In genomic region chr17:44132275-44132821, GRCh38 we compare ENCODE assay signal across 23 cellular contexts. TPM values are rescaled to one million over a fixed set of nuclear protein-coding genes. Genes with fewer than 3 reads are reported as not detected.
DNase-seq lines count a peak whose midpoint lies in the region; ATAC-seq and TF ChIP-seq lines count a peak whose summit lies in the region.
"Had no signal": no experiment of that assay in that cellular context is flagged by ENCODE, and none has a peak within 500 bp of the region (broad histone marks: within the 10 kb centered on the region; RNA-seq: fewer than 3 reads in every experiment).

No MANE protein-coding gene starts in this region.

- H3K27ac Mint-ChIP-seq in activated T-cell treated with anti-CD3 and anti-CD28 coated beads, Interleukin-2, amount 50 U/mL, for 72 hours, result no peak overlapping the region
- peak overlapping the region; percentile 50 for H3K27ac Mint-ChIP-seq in type B pancreatic cell
- H3K27ac Mint-ChIP-seq in CD4-positive, alpha-beta memory T cell, result peak overlapping the region in 2 of 7 donors; percentile 48 to 63
- H3K27ac Mint-ChIP-seq: activated CD4-positive, alpha-beta T cell treated with anti-CD3 and anti-CD28 coated beads for 36 hours had no signal

- H3K27me3 ChIP-seq in PC-3 (ENCODE audit: low read length) (no peaks in the 10 kb centered on the region), adrenal gland (no peaks in the 10 kb centered on the region)
- no peaks in the 10 kb centered on the region for H3K27me3 ChIP-seq in CD4-positive, alpha-beta memory T cell (ENCODE audit: insufficient read depth, low read length)
- H3K27me3 ChIP-seq: BLaER1 treated with 17β-estradiol and CSF1 and Interleukin-3, amounts not matched to agents 10 nM and 100 nM; right atrium auricular region; vagina had no signal

- H3K4me3 Mint-ChIP-seq in activated T-cell treated with anti-CD3 and anti-CD28 coated beads, Interleukin-2, amount 50 U/mL, for 72 hours, result peak overlapping the region in 1 of 2 donors; percentile 12
- H3K4me3 Mint-ChIP-seq in type B pancreatic cell, result no peak overlapping the region
- H3K4me3 Mint-ChIP-seq in CD4-positive, alpha-beta memory T cell, result no peak overlapping the region
- H3K4me3 Mint-ChIP-seq: activated CD4-positive, alpha-beta T cell treated with anti-CD3 and anti-CD28 coated beads for 36 hours; naive thymus-derived CD8-positive, alpha-beta T cell had no signal

- CTCF ChIA-PET in PC-3 (lab: Charles Lee), result interaction anchor here (0.6 kb wide), 1 partner anchor 90 kb away, joined by 3 read pairs; no protein-coding TSS in a partner anchor
- CTCF ChIA-PET in CD4-positive, alpha-beta memory T cell (lab: Charles Lee; ENCODE audit: partially characterized antibody), result interaction anchor here (1.4 kb wide), 1 partner anchor 9 kb away, joined by 3 read pairs; the partner anchor contains the start of gene HDAC5

- no peak overlapping the region for H3K4me3 ChIP-seq in PC-3 (ENCODE audit: low read length)
- no peak overlapping the region for H3K4me3 ChIP-seq in adrenal gland
- no peak overlapping the region for H3K4me3 ChIP-seq in CD4-positive, alpha-beta memory T cell (ENCODE audit: low read length in 2 of 2)
- H3K4me3 ChIP-seq: BLaER1 treated with 17β-estradiol and CSF1 and Interleukin-3, amounts not matched to agents 10 nM and 100 nM; right atrium auricular region; vagina had no signal

- no peaks in the 10 kb centered on the region for H3K79me2 ChIP-seq in PC-3 (ENCODE audit: low read length)

- no peaks in the 10 kb centered on the region for H3F3A ChIP-seq in PC-3 (ENCODE audit: low read length, unreplicated experiment)

- no peak overlapping the region for H2AFZ ChIP-seq in PC-3 (ENCODE audit: low read length)

- H3K36me3 ChIP-seq in PC-3 (ENCODE audit: low read depth, low read length) (no peaks in the 10 kb centered on the region), adrenal gland (replicated peaks in 1 of 2) (no peaks in the 10 kb centered on the region)
- no peaks in the 10 kb centered on the region for H3K36me3 ChIP-seq in CD4-positive, alpha-beta memory T cell (ENCODE audit: insufficient read depth, low read length)
- H3K36me3 ChIP-seq: BLaER1 treated with 17β-estradiol and CSF1 and Interleukin-3, amounts not matched to agents 10 nM and 100 nM; right atrium auricular region; vagina had no signal

- H3K9ac ChIP-seq in PC-3 (ENCODE audit: low read length), result no peak overlapping the region
- H3K9ac ChIP-seq: BLaER1 treated with 17β-estradiol and CSF1 and Interleukin-3, amounts not matched to agents 10 nM and 100 nM had no signal

- H3K9me3 Mint-ChIP-seq in activated T-cell treated with anti-CD3 and anti-CD28 coated beads, Interleukin-2, amount 50 U/mL, for 72 hours, result no peaks in the 10 kb centered on the region
- no peaks in the 10 kb centered on the region for H3K9me3 Mint-ChIP-seq in type B pancreatic cell
- no peaks in the 10 kb centered on the region for H3K9me3 Mint-ChIP-seq in CD4-positive, alpha-beta memory T cell
- H3K9me3 Mint-ChIP-seq: naive thymus-derived CD8-positive, alpha-beta T cell had no signal

- POLR2A ChIA-PET in PC-3 (lab: Charles Lee; ENCODE audit: unreplicated experiment), result no interaction called here
- POLR2A ChIA-PET in CD4-positive, alpha-beta memory T cell (lab: Charles Lee; ENCODE audit: partially characterized antibody), result interaction anchor here (0.6 kb wide), 1 partner anchor 54 kb away, joined by 4 read pairs; the partner anchor contains the start of gene TMUB2

- H3K9me3 ChIP-seq in PC-3 (ENCODE audit: low read length) (no peaks in the 10 kb centered on the region), adrenal gland (replicated peaks in 1 of 3) (no peaks in the 10 kb centered on the region)
- no peaks in the 10 kb centered on the region for H3K9me3 ChIP-seq in CD4-positive, alpha-beta memory T cell (ENCODE audit: control insufficient read depth in 1 of 2, low read length in 2 of 2)
- H3K9me3 ChIP-seq: BLaER1 treated with 17β-estradiol and CSF1 and Interleukin-3, amounts not matched to agents 10 nM and 100 nM; right atrium auricular region; vagina had no signal

- DNase-seq in activated T-cell treated with anti-CD3 and anti-CD28 coated beads, Interleukin-2, amount 50 U/mL, for 72 hours, result no peak
- DNase-seq in activated T-cell treated with anti-CD3 and anti-CD28 coated beads, Interleukin-2, amount 50 U/mL, for 48 hours, result no peak
- peak; percentile 43 for DNase-seq in PC-3
- DNase-seq in adrenal gland, result peak in 2 of 7 donors; percentile 33 to 65
- DNase-seq in type B pancreatic cell (ENCODE audit: extremely low spot score, unreplicated experiment), result no peak
- DNase-seq in activated gamma-delta T cell treated with Interleukin-2 at 50 U/mL for 16 hours, result no peak
- no peak for DNase-seq in CD4-positive, alpha-beta memory T cell
- DNase-seq in posterior vena cava (ENCODE audit: low spot score), result no peak
- DNase-seq: ACHN; activated CD4-positive, alpha-beta T cell treated with anti-CD3 and anti-CD28 coated beads for 36 hours; activated naive CD4-positive, alpha-beta T cell; GF-D8; left cardiac atrium; naive thymus-derived CD8-positive, alpha-beta T cell; NCI-H187 treated with DMSO at 0.1 percent for 48 hours; T-helper 9 cell had no signal

- BruUV-seq in PC-3 (replicated peaks; lab: Mats Ljungman, UMichigan), result no TSS peak

- H3K9me2 ChIP-seq in PC-3 (replicated peaks; ENCODE audit: low read length), result no peaks in the 10 kb centered on the region

- H3K27me3 Mint-ChIP-seq in activated T-cell treated with anti-CD3 and anti-CD28 coated beads, Interleukin-2, amount 50 U/mL, for 72 hours (ENCODE audit: low read depth), result no peaks in the 10 kb centered on the region
- H3K27me3 Mint-ChIP-seq in type B pancreatic cell, result no peaks in the 10 kb centered on the region
- no peaks in the 10 kb centered on the region for H3K27me3 Mint-ChIP-seq in CD4-positive, alpha-beta memory T cell
- H3K27me3 Mint-ChIP-seq: activated CD4-positive, alpha-beta T cell treated with anti-CD3 and anti-CD28 coated beads for 36 hours; naive thymus-derived CD8-positive, alpha-beta T cell had no signal

- H3K27ac ChIP-seq in PC-3 (ENCODE audit: low read length), result no peak overlapping the region
- peak overlapping the region in 4 of 5 donors; percentile 5 to 76 (median 31) for H3K27ac ChIP-seq in adrenal gland
- H3K27ac ChIP-seq in CD4-positive, alpha-beta memory T cell (ENCODE audit: low read depth, low read length), result no peak overlapping the region
- H3K27ac ChIP-seq: BLaER1 treated with 17β-estradiol and CSF1 and Interleukin-3, amounts not matched to agents 10 nM and 100 nM; right atrium auricular region; RWPE1; vagina had no signal

- peaks cover 14% of the 10 kb centered on the region for H3K4me1 Mint-ChIP-seq in activated T-cell treated with anti-CD3 and anti-CD28 coated beads, Interleukin-2, amount 50 U/mL, for 72 hours (ENCODE audit: low read depth)
- peaks cover 12% of the 10 kb centered on the region for H3K4me1 Mint-ChIP-seq in type B pancreatic cell (ENCODE audit: unreplicated experiment)
- H3K4me1 Mint-ChIP-seq in CD4-positive, alpha-beta memory T cell, result peaks cover 0 to under 1% (median 0%) of the 10 kb centered on the region in 4 donors
- H3K4me1 Mint-ChIP-seq: naive thymus-derived CD8-positive, alpha-beta T cell had no signal

- TF ChIP-seq POLR2A in adrenal gland (IDR thresholded peaks at IDR 0.05), result no peak

- H3K4me1 ChIP-seq in PC-3 (ENCODE audit: insufficient read depth, low read length) (peaks cover 11% of the 10 kb centered on the region), adrenal gland (replicated peaks in 1 of 2) (peaks cover 0 to 6% of the 10 kb centered on the region in 2 donors)
- H3K4me1 ChIP-seq in CD4-positive, alpha-beta memory T cell (ENCODE audit: insufficient read depth, low read length), result no peaks in the 10 kb centered on the region
- H3K4me1 ChIP-seq: right atrium auricular region had no signal

- H3K4me2 ChIP-seq in PC-3 (ENCODE audit: low read length), result peak overlapping the region; percentile 3; the same call in 1 of the 2 replicates
- H3K4me2 ChIP-seq: BLaER1 treated with 17β-estradiol and CSF1 and Interleukin-3, amounts not matched to agents 10 nM and 100 nM had no signal

- ATAC-seq in activated T-cell treated with anti-CD3 and anti-CD28 coated beads, Interleukin-2, amount 50 U/mL, for 72 hours (replicated peaks in 1 of 2), result peak; percentile 28 to 58
- ATAC-seq in PC-3, result peak; percentile 29
- ATAC-seq: activated CD4-positive, alpha-beta T cell treated with anti-CD3 and anti-CD28 coated beads for 36 hours; naive thymus-derived CD8-positive, alpha-beta T cell had no signal

- H3K36me3 Mint-ChIP-seq in activated T-cell treated with anti-CD3 and anti-CD28 coated beads, Interleukin-2, amount 50 U/mL, for 72 hours (ENCODE audit: insufficient read depth in 2 of 2), result no peaks in the 10 kb centered on the region
- no peaks in the 10 kb centered on the region for H3K36me3 Mint-ChIP-seq in type B pancreatic cell
- no peaks in the 10 kb centered on the region for H3K36me3 Mint-ChIP-seq in CD4-positive, alpha-beta memory T cell
- H3K36me3 Mint-ChIP-seq: naive thymus-derived CD8-positive, alpha-beta T cell had no signal

- TF ChIP-seq CTCF in PC-3 (conservative IDR thresholded peaks at IDR 0.05; ENCODE audit: low read depth, low read length) (no peak), adrenal gland (IDR thresholded peaks at IDR 0.05) (no peak), type B pancreatic cell (conservative IDR thresholded peaks at IDR 0.05) (no peak)

- no peaks in the 10 kb centered on the region for H4K20me1 ChIP-seq in PC-3 (ENCODE audit: low read length)
- H4K20me1 ChIP-seq: BLaER1 treated with 17β-estradiol and CSF1 and Interleukin-3, amounts not matched to agents 10 nM and 100 nM had no signal

- intact Hi-C loops in PC-3 (cut with micrococcal nuclease), result no loop called here
- intact Hi-C loops in adrenal gland (cut with DNase I), result no loop called here
- intact Hi-C loops in CD4-positive, alpha-beta memory T cell (cut with micrococcal nuclease), result no loop called here
- intact Hi-C loops in posterior vena cava (cut with DNase I), result no loop called here

RNA-seq across cellular contexts. Expression of gene HDAC5, which starts 8.9 kb away (rescaled TPM):
- 10 to 100 TPM; 34.7 to 37.8 TPM for total RNA-seq in activated T-cell treated with anti-CD3 and anti-CD28 coated beads, Interleukin-2, amount 50 U/mL, for 72 hours
- 39.1 and 47.1 TPM in 2 replicates for total RNA-seq in PC-3 (2014; rRNA removed)
- 100 to 1,000 TPM in 3 of 8 donors, 10 to 100 TPM in 5; 15.1 to 144 (median 73.0) TPM for total RNA-seq in adrenal gland
- polyA plus RNA-seq in adrenal gland, result 100 to 1,000 TPM in 1 of 3 donors, 10 to 100 TPM in 1, 1 to 10 TPM in 1; 4.8 to 102 (median 83.0) TPM
- 43.3 and 48.9 TPM in 2 replicates for total RNA-seq in type B pancreatic cell (ENCODE audit: low replicate concordance)
- 10 to 100 TPM; 71.4 to 74.2 TPM for total RNA-seq in CD4-positive, alpha-beta memory T cell
- polyA plus RNA-seq in CD4-positive, alpha-beta memory T cell, result 10 to 100 TPM; 12.8 to 34.2 TPM
- 10 to 100 TPM; 28.5 to 51.7 TPM for total RNA-seq in posterior vena cava

RNA-seq across cellular contexts. Expression of gene HROB, which starts 9.4 kb away (rescaled TPM):
- 10 to 100 TPM; 20.7 to 27.8 TPM for total RNA-seq in activated T-cell treated with anti-CD3 and anti-CD28 coated beads, Interleukin-2, amount 50 U/mL, for 72 hours
- total RNA-seq in PC-3 (2014; rRNA removed), result 13.5 and 14.3 TPM in 2 replicates
- total RNA-seq in adrenal gland, result 1 to 10 TPM in 2 of 8 donors, under 1 TPM in 5, not detected in 1; 0.49 to 2.6 (median 0.83) TPM
- polyA plus RNA-seq in adrenal gland, result 1 to 10 TPM in 2 of 3 donors, under 1 TPM in 1; 0.42 to 2.6 (median 1.5) TPM
- 5.4 and 10.6 TPM in 2 replicates for total RNA-seq in type B pancreatic cell (ENCODE audit: low replicate concordance)
- total RNA-seq in CD4-positive, alpha-beta memory T cell, result under 1 TPM; 0.36 to 0.64 TPM
- under 1 TPM; 0.25 to 0.43 TPM for polyA plus RNA-seq in CD4-positive, alpha-beta memory T cell
- total RNA-seq in posterior vena cava, result 1 to 10 TPM in 1 of 2 donors, under 1 TPM in 1; 0.65 to 1.2 TPM

RNA-seq across cellular contexts. Expression of gene ASB16, which starts 38.2 kb away (rescaled TPM):
- under 1 TPM; 0.34 to 0.44 TPM for total RNA-seq in activated T-cell treated with anti-CD3 and anti-CD28 coated beads, Interleukin-2, amount 50 U/mL, for 72 hours
- 0.35 and 0.51 TPM in 2 replicates for total RNA-seq in PC-3 (2014; rRNA removed)
- under 1 TPM in 6 of 8 donors, not detected in 2; 0.22 to 0.83 (median 0.45) TPM for total RNA-seq in adrenal gland
- under 1 TPM; 0.13 to 0.48 (median 0.16) TPM for polyA plus RNA-seq in adrenal gland
- 0.68 TPM in 1 of 2 replicates, not detected in the other for total RNA-seq in type B pancreatic cell (ENCODE audit: low replicate concordance)
- total RNA-seq in CD4-positive, alpha-beta memory T cell, result not detected
- under 1 TPM in 1 of 2 donors, not detected in 1; 0.14 TPM for polyA plus RNA-seq in CD4-positive, alpha-beta memory T cell
- total RNA-seq in posterior vena cava, result 1 to 10 TPM in 1 of 2 donors, under 1 TPM in 1; 0.19 to 1.5 TPM
- total RNA-seq: H1; mesenteric fat pad; naive thymus-derived CD8-positive, alpha-beta T cell; osteoblast; vagina had no signal

RNA-seq across cellular contexts. Expression of gene TMUB2, which starts 54.4 kb away (rescaled TPM):
- total RNA-seq in activated T-cell treated with anti-CD3 and anti-CD28 coated beads, Interleukin-2, amount 50 U/mL, for 72 hours, result 10 to 100 TPM; 40.8 to 46.2 TPM
- 38.3 and 43.4 TPM in 2 replicates for total RNA-seq in PC-3 (2014; rRNA removed)
- 10 to 100 TPM; 21.8 to 48.6 (median 40.3) TPM for total RNA-seq in adrenal gland
- 10 to 100 TPM; 22.8 to 89.3 (median 79.1) TPM for polyA plus RNA-seq in adrenal gland
- 39.5 and 40.0 TPM in 2 replicates for total RNA-seq in type B pancreatic cell (ENCODE audit: low replicate concordance)
- total RNA-seq in CD4-positive, alpha-beta memory T cell, result 10 to 100 TPM; 45.4 to 47.9 TPM
- polyA plus RNA-seq in CD4-positive, alpha-beta memory T cell, result 10 to 100 TPM; 35.3 TPM
- 10 to 100 TPM; 26.3 to 31.2 TPM for total RNA-seq in posterior vena cava

Comparison
In these comparisons a context has a peak if more than half of its experiments do, and no peak if none do; other contexts are left out.
1. H3K27ac ChIP-seq: peak in adrenal gland (4 of 5); none in PC-3 (single experiment) and CD4-positive, alpha-beta memory T cell (single experiment).